15 cellular contexts compared by ENCODE assay signal in the genomic region with DNA sequence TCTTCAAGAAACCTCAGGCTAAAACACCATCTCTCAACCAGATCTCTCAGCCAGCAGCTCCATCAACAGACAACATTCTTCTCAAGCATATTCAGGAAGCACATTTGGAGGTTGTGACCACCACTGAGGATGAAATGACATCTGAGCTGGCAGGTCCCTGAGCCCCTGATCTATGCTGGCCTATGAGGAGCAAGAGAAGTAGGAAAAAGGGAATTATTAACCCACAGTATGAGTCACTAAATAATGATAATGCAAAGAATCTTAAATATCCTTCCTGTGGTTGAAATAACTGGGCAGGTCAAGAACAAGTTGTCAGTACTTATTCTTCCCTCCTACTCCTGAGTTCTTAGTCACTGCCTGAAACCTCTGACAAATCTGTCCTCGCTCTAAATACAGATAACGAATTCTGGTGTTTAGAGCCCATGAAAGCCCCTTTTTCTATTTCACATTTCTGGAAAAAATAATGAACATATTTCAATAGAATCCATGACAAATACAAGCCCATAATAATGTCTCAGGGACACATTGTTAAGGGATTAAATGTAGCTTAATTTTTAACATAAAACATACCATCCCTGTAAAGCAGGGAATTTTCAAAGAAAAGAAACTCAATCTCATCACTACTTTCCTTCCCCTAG.
DNase-seq lines count a peak whose midpoint lies in the region; ATAC-seq, FAIRE-seq and TF ChIP-seq lines count a peak whose summit lies in the region.
"Had no signal": no experiment of that assay in that cellular context is flagged by ENCODE, and none has a peak within 500 bp of the region (broad histone marks: within the 10 kb centered on the region; RNA-seq: fewer than 3 reads in every experiment).

No MANE protein-coding gene starts in this region.

- H3K27ac Mint-ChIP-seq in WTC11: no peak overlapping the region
- H3K27ac Mint-ChIP-seq: IgD-negative memory B cell, nephron progenitor cell, T-helper 17 cell had no signal

- intact Hi-C loops in endothelial cell of umbilical vein (cut with micrococcal nuclease): no loop called here
- intact Hi-C loops in head of caudate nucleus (cut with DNase I): no loop called here

- H3K9ac ChIP-seq in endothelial cell of umbilical vein (replicated peaks; ENCODE audit: extremely low read depth, insufficient read depth, low read length): no peak overlapping the region

- H3K4me1 ChIP-seq in endothelial cell of umbilical vein (ENCODE audit: control insufficient read depth, extremely low read depth, insufficient read depth, low read length): peaks cover 6% of the 10 kb centered on the region
- H3K4me1 ChIP-seq: testis had no signal

- H3K27me3 Mint-ChIP-seq in WTC11 (ENCODE audit: low read depth): no peaks in the 10 kb centered on the region
- H3K27me3 Mint-ChIP-seq: brain, IgD-negative memory B cell had no signal

- H3K4me2 ChIP-seq in endothelial cell of umbilical vein (ENCODE audit: insufficient read depth, low read length): peak overlapping the region; percentile 11

- no peaks in the 10 kb centered on the region for H3K9me3 ChIP-seq in MG63
- H3K9me3 ChIP-seq in endothelial cell of umbilical vein (replicated peaks; ENCODE audit: control insufficient read depth, insufficient read depth, low read length): no peaks in the 10 kb centered on the region
- H3K9me3 ChIP-seq: testis had no signal

- FAIRE-seq in endothelial cell of umbilical vein (lab: Jason Lieb, UNC): peak; percentile 46

- POLR2A ChIA-PET in endothelial cell of umbilical vein (lab: Charles Lee): no interaction called here
- POLR2A ChIA-PET in WTC11 (lab: Charles Lee): no interaction called here

- H2AFZ ChIP-seq in endothelial cell of umbilical vein (ENCODE audit: low read depth, low read length): no peak overlapping the region

- no peaks in the 10 kb centered on the region for H3K36me3 Mint-ChIP-seq in WTC11
- H3K36me3 Mint-ChIP-seq: brain, IgD-negative memory B cell had no signal

- TF ChIP-seq POLR2A in endothelial cell of umbilical vein (IDR thresholded peaks at IDR 0.05; ENCODE audit: low read depth, low read length): no peak

- H3K9me3 Mint-ChIP-seq in WTC11: no peaks in the 10 kb centered on the region
- H3K9me3 Mint-ChIP-seq: brain, nephron progenitor cell had no signal

- H3K4me3 ChIP-seq in MG63: no peak overlapping the region
- H3K4me3 ChIP-seq in endothelial cell of umbilical vein (replicated peaks in 1 of 3; ENCODE audit: insufficient read depth in 1 of 3, low read depth in 1 of 3, low read length in 3 of 3): no peak overlapping the region
- H3K4me3 ChIP-seq: testis had no signal

- no peaks in the 10 kb centered on the region for H3K79me2 ChIP-seq in endothelial cell of umbilical vein (ENCODE audit: control insufficient read depth, insufficient read depth, low read length)

- TF ChIP-seq CTCF in endothelial cell of umbilical vein (IDR thresholded peaks at IDR 0.05; ENCODE audit: extremely low read depth in 1 of 2, insufficient read depth in 1 of 2, low read depth in 1 of 2, low read length in 2 of 2) (no peak), WTC11 (IDR thresholded peaks at IDR 0.05) (no peak)

- no peaks in the 10 kb centered on the region for H3K27me3 ChIP-seq in MG63
- no peaks in the 10 kb centered on the region for H3K27me3 ChIP-seq in endothelial cell of umbilical vein (ENCODE audit: control insufficient read depth in 2 of 2, insufficient read depth in 2 of 2, low read length in 2 of 2)
- H3K27me3 ChIP-seq: testis had no signal

- no peak for ATAC-seq in WTC11
- ATAC-seq in GM21825 (IDR thresholded peaks at IDR 0.05; ENCODE audit: unreplicated experiment): no peak
- ATAC-seq: T-helper 17 cell had no signal

- H4K20me1 ChIP-seq in endothelial cell of umbilical vein (replicated peaks; ENCODE audit: control insufficient read depth, extremely low read depth, insufficient read depth, low read length): no peaks in the 10 kb centered on the region

- H3K36me3 ChIP-seq in MG63: no peaks in the 10 kb centered on the region
- H3K36me3 ChIP-seq in endothelial cell of umbilical vein (ENCODE audit: control insufficient read depth in 2 of 2, extremely low read depth in 1 of 2, insufficient read depth in 2 of 2, low read length in 2 of 2): no peaks in the 10 kb centered on the region

- no peak overlapping the region for H3K27ac ChIP-seq in endothelial cell of umbilical vein (ENCODE audit: insufficient read depth, low read depth, low read length)
- H3K27ac ChIP-seq: testis had no signal

- DNase-seq in COLO829 (ENCODE audit: low spot score) (peak; percentile 68), MG63 (peak; percentile 68), endothelial cell of umbilical vein (ENCODE audit: low read depth, low spot score) (peak; percentile 6), non-pigmented ciliary epithelial cell (ENCODE audit: low read depth) (peak; percentile 95), HuH-7 (ENCODE audit: low spot score) (no peak), WTC11 (ENCODE audit: low spot score) (no peak), head of caudate nucleus (no peak)
- DNase-seq: hippocampal formation, NCI-H524 treated with DMSO at 0.1 percent for 48 hours, nephron progenitor cell, T-helper 17 cell, testis had no signal

- H3K4me3 Mint-ChIP-seq in WTC11: no peak overlapping the region
- H3K4me3 Mint-ChIP-seq: brain, IgD-negative memory B cell, nephron progenitor cell, T-helper 17 cell had no signal

- CTCF ChIA-PET in endothelial cell of umbilical vein (lab: Charles Lee): interaction anchor here (1.0 kb wide), 1 partner anchor 12 kb away, joined by 3 read pairs; no protein-coding TSS in a partner anchor
- CTCF ChIA-PET in WTC11 (lab: Charles Lee): no interaction called here

- H3K9me1 ChIP-seq in endothelial cell of umbilical vein (replicated peaks; ENCODE audit: control insufficient read depth, extremely low read depth, insufficient read depth, low read length): no peaks in the 10 kb centered on the region

- dilution Hi-C loops in endothelial cell of umbilical vein (cut with MboI; ENCODE audit: extremely low pct_ligation_motif_present, low sequenced_read_pairs): no loop called here

- H3K4me1 Mint-ChIP-seq in WTC11: no peaks in the 10 kb centered on the region
- H3K4me1 Mint-ChIP-seq: IgD-negative memory B cell, T-helper 17 cell had no signal

- BruUV-seq in endothelial cell of umbilical vein (replicated peaks; lab: Mats Ljungman, UMichigan): no TSS peak

TF ChIP-seq in endothelial cell of umbilical vein, 7 proteins besides CTCF, POLR2A, EP300 and RAD21:
- peak; percentile 57 for TF ChIP-seq GATA2 (IDR thresholded peaks at IDR 0.05; ENCODE audit: insufficient read depth, insufficient read length, low read depth, low read length)
- peak; percentile 81 for TF ChIP-seq FOS (IDR thresholded peaks at IDR 0.05; ENCODE audit: borderline replicate concordance, insufficient read depth, low read length)
- TF ChIP-seq, protein P1, sequence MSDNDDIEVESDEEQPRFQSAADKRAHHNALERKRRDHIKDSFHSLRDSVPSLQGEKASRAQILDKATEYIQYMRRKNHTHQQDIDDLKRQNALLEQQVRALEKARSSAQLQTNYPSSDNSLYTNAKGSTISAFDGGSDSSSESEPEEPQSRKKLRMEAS (IDR thresholded peaks at IDR 0.05; ENCODE audit: insufficient read depth, insufficient read length): no peak
TF ChIP-seq in endothelial cell of umbilical vein: peak in this region for 2.

TF ChIP-seq in WTC11, 78 proteins besides CTCF, POLR2A, EP300 and RAD21 (continues in another document):
- TF ChIP-seq ZNF423 (CRISPR knock-in tag; IDR thresholded peaks at IDR 0.05) (no peak), NFATC4 (CRISPR knock-in tag; IDR thresholded peaks at IDR 0.05) (no peak), TP53 (CRISPR knock-in tag; IDR thresholded peaks at IDR 0.05) (no peak), SP1 (CRISPR knock-in tag; conservative IDR thresholded peaks at IDR 0.05) (no peak)
- TF ChIP-seq, protein P2, sequence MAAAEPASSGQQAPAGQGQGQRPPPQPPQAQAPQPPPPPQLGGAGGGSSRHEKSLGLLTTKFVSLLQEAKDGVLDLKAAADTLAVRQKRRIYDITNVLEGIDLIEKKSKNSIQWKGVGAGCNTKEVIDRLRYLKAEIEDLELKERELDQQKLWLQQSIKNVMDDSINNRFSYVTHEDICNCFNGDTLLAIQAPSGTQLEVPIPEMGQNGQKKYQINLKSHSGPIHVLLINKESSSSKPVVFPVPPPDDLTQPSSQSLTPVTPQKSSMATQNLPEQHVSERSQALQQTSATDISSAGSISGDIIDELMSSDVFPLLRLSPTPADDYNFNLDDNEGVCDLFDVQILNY (CRISPR knock-in tag; IDR thresholded peaks at IDR 0.05): no peak
- TF ChIP-seq, protein P3, sequence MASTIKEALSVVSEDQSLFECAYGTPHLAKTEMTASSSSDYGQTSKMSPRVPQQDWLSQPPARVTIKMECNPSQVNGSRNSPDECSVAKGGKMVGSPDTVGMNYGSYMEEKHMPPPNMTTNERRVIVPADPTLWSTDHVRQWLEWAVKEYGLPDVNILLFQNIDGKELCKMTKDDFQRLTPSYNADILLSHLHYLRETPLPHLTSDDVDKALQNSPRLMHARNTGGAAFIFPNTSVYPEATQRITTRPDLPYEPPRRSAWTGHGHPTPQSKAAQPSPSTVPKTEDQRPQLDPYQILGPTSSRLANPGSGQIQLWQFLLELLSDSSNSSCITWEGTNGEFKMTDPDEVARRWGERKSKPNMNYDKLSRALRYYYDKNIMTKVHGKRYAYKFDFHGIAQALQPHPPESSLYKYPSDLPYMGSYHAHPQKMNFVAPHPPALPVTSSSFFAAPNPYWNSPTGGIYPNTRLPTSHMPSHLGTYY (CRISPR knock-in tag; IDR thresholded peaks at IDR 0.05): no peak
- TF ChIP-seq, protein P4, sequence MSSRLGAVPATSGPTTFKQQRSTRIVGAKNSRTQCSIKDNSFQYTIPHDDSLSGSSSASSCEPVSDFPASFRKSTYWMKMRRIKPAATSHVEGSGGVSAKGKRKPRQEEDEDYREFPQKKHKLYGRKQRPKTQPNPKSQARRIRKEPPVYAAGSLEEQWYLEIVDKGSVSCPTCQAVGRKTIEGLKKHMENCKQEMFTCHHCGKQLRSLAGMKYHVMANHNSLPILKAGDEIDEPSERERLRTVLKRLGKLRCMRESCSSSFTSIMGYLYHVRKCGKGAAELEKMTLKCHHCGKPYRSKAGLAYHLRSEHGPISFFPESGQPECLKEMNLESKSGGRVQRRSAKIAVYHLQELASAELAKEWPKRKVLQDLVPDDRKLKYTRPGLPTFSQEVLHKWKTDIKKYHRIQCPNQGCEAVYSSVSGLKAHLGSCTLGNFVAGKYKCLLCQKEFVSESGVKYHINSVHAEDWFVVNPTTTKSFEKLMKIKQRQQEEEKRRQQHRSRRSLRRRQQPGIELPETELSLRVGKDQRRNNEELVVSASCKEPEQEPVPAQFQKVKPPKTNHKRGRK (CRISPR knock-in tag; IDR thresholded peaks at IDR 0.05; ENCODE audit: borderline replicate concordance): no peak
- TF ChIP-seq, protein P5, sequence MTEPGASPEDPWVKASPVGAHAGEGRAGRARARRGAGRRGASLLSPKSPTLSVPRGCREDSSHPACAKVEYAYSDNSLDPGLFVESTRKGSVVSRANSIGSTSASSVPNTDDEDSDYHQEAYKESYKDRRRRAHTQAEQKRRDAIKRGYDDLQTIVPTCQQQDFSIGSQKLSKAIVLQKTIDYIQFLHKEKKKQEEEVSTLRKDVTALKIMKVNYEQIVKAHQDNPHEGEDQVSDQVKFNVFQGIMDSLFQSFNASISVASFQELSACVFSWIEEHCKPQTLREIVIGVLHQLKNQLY (CRISPR knock-in tag; IDR thresholded peaks at IDR 0.05): no peak

Comparison
In these comparisons a context has a peak if more than half of its experiments do, and no peak if none do; other contexts are left out.
1. DNase-seq: peak in COLO829 (single experiment), MG63 (single experiment), endothelial cell of umbilical vein (single experiment) and non-pigmented ciliary epithelial cell (single experiment); none in HuH-7 (single experiment), WTC11 (single experiment) and head of caudate nucleus (0 of 42).